26 cellular contexts compared by ENCODE assay signal in genomic region chr22:27840436-27840835, GRCh38.
"Had no signal": no experiment of that assay in that cellular context is flagged by ENCODE, and none has a peak within 500 bp of the region (broad histone marks: within the 10 kb centered on the region; RNA-seq: fewer than 3 reads in every experiment).

No MANE protein-coding gene starts in this region.

- ATAC-seq: heart right ventricle; left lobe of liver; natural killer cell; psoas muscle; right cardiac atrium; stimulated activated naive B cell treated with anti-CD40 and anti-IgM and Interleukin-4, amounts not matched to agents 10 μg/mL and 1 μg/mL and 100 μg/mL, for 72 hours had no signal

- H3K27ac ChIP-seq: esophagus muscularis mucosa, heart right ventricle, psoas muscle, thyroid gland, uterus had no signal

- H3K27ac Mint-ChIP-seq: dendritic cell treated with granulocyte-macrophage colony-stimulating factor and Interleukin-4, amounts not matched to agents 40 ng/mL and 50 ng/mL, for 4 days; memory B cell; natural killer cell; stimulated activated naive B cell treated with anti-CD40 and anti-IgM and Interleukin-4, amounts not matched to agents 10 μg/mL and 1 μg/mL and 100 μg/mL, for 72 hours; stimulated activated naive CD8-positive, alpha-beta T cell treated with anti-CD3 and anti-CD28 coated beads, Interleukin-15, Interleukin-2, amounts not matched to agents 100 ng/mL and 50 ng/mL, for 24 hours had no signal

- H3K9me3 ChIP-seq: esophagus muscularis mucosa, ovary, psoas muscle, thyroid gland, uterus had no signal

- H3K4me3 Mint-ChIP-seq: dendritic cell treated with granulocyte-macrophage colony-stimulating factor and Interleukin-4, amounts not matched to agents 40 ng/mL and 50 ng/mL, for 4 days; memory B cell; natural killer cell; stimulated activated naive B cell treated with anti-CD40 and anti-IgM and Interleukin-4, amounts not matched to agents 10 μg/mL and 1 μg/mL and 100 μg/mL, for 72 hours; stimulated activated naive CD8-positive, alpha-beta T cell treated with anti-CD3 and anti-CD28 coated beads, Interleukin-15, Interleukin-2, amounts not matched to agents 100 ng/mL and 50 ng/mL, for 24 hours had no signal

- H3K36me3 Mint-ChIP-seq: natural killer cell had no signal

- H3K4me1 ChIP-seq: psoas muscle, thyroid gland had no signal

- H3K36me3 ChIP-seq: ovary, thyroid gland, uterus had no signal

- DNase-seq: effector CD8-positive, alpha-beta T cell; foreskin melanocyte; glutamatergic neuron; heart right ventricle; hypothalamus; kidney; natural killer cell; occipital lobe; psoas muscle; right cardiac atrium; small intestine; stimulated activated CD4-positive, alpha-beta T cell treated with anti-CD3 and anti-CD28 coated beads, Interleukin-15, amount 100 ng/mL, for 24 hours; stimulated activated CD4-positive, alpha-beta T cell treated with anti-CD3 and anti-CD28 coated beads, Interleukin-2, amount 100 ng/mL, for 48 hours; stimulated activated naive B cell treated with anti-CD40 and anti-IgM and Interleukin-4, amounts not matched to agents 10 μg/mL and 1 μg/mL and 100 μg/mL, for 72 hours; thyroid gland; trophoblast cell had no signal

- H3K4me3 ChIP-seq: esophagus muscularis mucosa, heart right ventricle, lung, ovary, psoas muscle, thyroid gland, uterus had no signal

- H3K4me1 Mint-ChIP-seq: memory B cell had no signal

- H3K27me3 ChIP-seq: esophagus muscularis mucosa, heart right ventricle, ovary, thyroid gland, uterus had no signal

- FAIRE-seq: colon, endothelial cell of umbilical vein, kidney, small intestine had no signal

- H3K27me3 Mint-ChIP-seq: dendritic cell treated with granulocyte-macrophage colony-stimulating factor and Interleukin-4, amounts not matched to agents 40 ng/mL and 50 ng/mL, for 4 days; memory B cell; stimulated activated naive B cell treated with anti-CD40 and anti-IgM and Interleukin-4, amounts not matched to agents 10 μg/mL and 1 μg/mL and 100 μg/mL, for 72 hours; stimulated activated naive CD8-positive, alpha-beta T cell treated with anti-CD3 and anti-CD28 coated beads, Interleukin-15, Interleukin-2, amounts not matched to agents 100 ng/mL and 50 ng/mL, for 24 hours had no signal
